ENCODE assay signal across 8 cellular contexts in genomic region chr4:56907489-56908205, GRCh38. TPM values are rescaled to one million over a fixed set of nuclear protein-coding genes. Genes with fewer than 3 reads are reported as not detected.
DNase-seq lines count a peak whose midpoint lies in the region; ATAC-seq and TF ChIP-seq lines count a peak whose summit lies in the region.

TSS of gene REST (plus strand) at chr4:56907900. CDS start at chr4:56910639, 2,739 bp downstream.

- ATAC-seq in HG02884 (IDR thresholded peaks at IDR 0.05; ENCODE audit: unreplicated experiment) (peak; percentile 39), left lung (peak; percentile 81)

- no peaks in the 10 kb centered on the region for H3K9me3 ChIP-seq in left lung

- peaks cover 22 to 41% of the 10 kb centered on the region in 2 donors for H3K4me1 ChIP-seq in left lung

- no peaks in the 10 kb centered on the region for H3K9me3 Mint-ChIP-seq in dendritic cell treated with granulocyte-macrophage colony-stimulating factor and Interleukin-4, amounts not matched to agents 40 ng/mL and 50 ng/mL, for 4 days

- H3K27ac Mint-ChIP-seq in dendritic cell treated with granulocyte-macrophage colony-stimulating factor and Interleukin-4, amounts not matched to agents 40 ng/mL and 50 ng/mL, for 4 days = peak within 1 kb of the TSS; percentile 87

- peaks cover 36% of the 10 kb centered on the region for H3K4me1 Mint-ChIP-seq in dendritic cell treated with granulocyte-macrophage colony-stimulating factor and Interleukin-4, amounts not matched to agents 40 ng/mL and 50 ng/mL, for 4 days (ENCODE audit: low read depth)

- peak within 1 kb of the TSS; percentile 92 to 94 for H3K27ac ChIP-seq in left lung

- DNase-seq in NK-92 treated with Interleukin-12 subunit alpha and Interleukin-12 subunit beta, amount 100 ng/mL, for 24 hours (lab: John Stamatoyannopoulos, UW) = peak; percentile 61
- DNase-seq in NK-92 (lab: John Stamatoyannopoulos, UW; ENCODE audit: unreplicated experiment) = no peak
- DNase-seq in NCI-H2227 (lab: John Stamatoyannopoulos, UW; ENCODE audit: unreplicated experiment) = peak; percentile 56
- DNase-seq in activated CD4-positive, alpha-beta T cell treated with anti-CD3 and anti-CD28 coated beads, Interleukin-2, amount 50 U/mL, for 24 hours (ENCODE audit: low read depth in 1 of 2, low spot score in 1 of 2) = peak; percentile 72 to 73
- peak; percentile 85 to 96 for DNase-seq in left lung
- DNase-seq in stimulated activated CD4-positive, alpha-beta T cell treated with anti-CD3 and anti-CD28 coated beads, Interleukin-2, amount 100 ng/mL, for 4 hours (ENCODE audit: low read depth) = peak; percentile 74

- intact Hi-C loops in dendritic cell treated with granulocyte-macrophage colony-stimulating factor and Interleukin-4, amounts not matched to agents 40 ng/mL and 50 ng/mL, for 4 days (cut with micrococcal nuclease) = loop anchor here (5.0 to 10.0 kb wide), 4 partner anchors 40 to 520 kb away; partner anchors contain the start of genes AASDH, PAICS and PPAT
- intact Hi-C loops in left lung (cut with DNase I) = no loop called here

- no peaks in the 10 kb centered on the region for H3K36me3 ChIP-seq in left lung

- H3K4me3 Mint-ChIP-seq in dendritic cell treated with granulocyte-macrophage colony-stimulating factor and Interleukin-4, amounts not matched to agents 40 ng/mL and 50 ng/mL, for 4 days = peak within 1 kb of the TSS; percentile 94

- peak within 1 kb of the TSS; percentile 92 to 96 for H3K4me3 ChIP-seq in left lung

- no peaks in the 10 kb centered on the region for H3K27me3 Mint-ChIP-seq in dendritic cell treated with granulocyte-macrophage colony-stimulating factor and Interleukin-4, amounts not matched to agents 40 ng/mL and 50 ng/mL, for 4 days

- H3K27me3 ChIP-seq in left lung = no peaks in the 10 kb centered on the region

- TF ChIP-seq CTCF in left lung (IDR thresholded peaks at IDR 0.05) = no peak

- peaks cover 29% of the 10 kb centered on the region for H3K36me3 Mint-ChIP-seq in dendritic cell treated with granulocyte-macrophage colony-stimulating factor and Interleukin-4, amounts not matched to agents 40 ng/mL and 50 ng/mL, for 4 days (ENCODE audit: low read depth)

RNA-seq across cellular contexts. Expression of gene REST, which starts in this region (rescaled TPM):
- total RNA-seq in left lung = 10 to 100 TPM; 32.9 to 38.7 TPM
